Comparison of ENCODE assay signal across 34 cellular contexts in genomic region chr3:8348076-8348475, GRCh38.
"Had no signal": no experiment of that assay in that cellular context is flagged by ENCODE, and none has a peak within 500 bp of the region (broad histone marks: within the 10 kb centered on the region; RNA-seq: fewer than 3 reads in every experiment).

No MANE protein-coding gene starts in this region.

- ATAC-seq: activated CD8-positive, alpha-beta T cell treated with anti-CD3 and anti-CD28 coated beads for 36 hours; activated naive CD4-positive, alpha-beta T cell treated with anti-CD3 and anti-CD28 coated beads, Interleukin-2, amount 50 U/mL, for 72 hours; activated T-helper 17 cell treated with anti-CD3 and anti-CD28 coated beads, Interleukin-2, amount 50 U/mL, for 72 hours; body of pancreas had no signal

- H3K27me3 ChIP-seq: adrenal gland, body of pancreas, brain microvascular endothelial cell, breast epithelium had no signal

- DNase-seq: activated B cell treated with CpG ODN at 0.5 μM for 24 hours; activated CD4-positive, alpha-beta memory T cell treated with anti-CD3 and anti-CD28 coated beads for 36 hours; activated CD4-positive, alpha-beta T cell treated with anti-CD3 and anti-CD28 coated beads for 4 hours; activated CD4-positive, alpha-beta T cell treated with anti-CD3 and anti-CD28 coated beads, Interleukin-2, amount 10 ng/mL, durations not matched to agents 24 days and 14 days; activated CD4-positive, alpha-beta T cell treated with anti-CD3 and anti-CD28 coated beads, Interleukin-2, amount 50 U/mL, for 1 hour; activated CD4-positive, alpha-beta T cell treated with anti-CD3 and anti-CD28 coated beads, Interleukin-2, amount 50 U/mL, for 4 hours; activated CD4-positive, CD25-positive, alpha-beta regulatory T cell treated with anti-CD3 and anti-CD28 coated beads, Interleukin-2, amount 50 U/mL, for 72 hours; activated CD8-positive, alpha-beta memory T cell treated with anti-CD3 and anti-CD28 coated beads, Interleukin-2, amount 50 U/mL, for 4 hours; activated CD8-positive, alpha-beta T cell treated with anti-CD3 and anti-CD28 coated beads for 36 hours; activated effector memory CD4-positive, alpha-beta T cell treated with anti-CD3 and anti-CD28 coated beads, Interleukin-2, amount 50 U/mL, for 16 hours; activated gamma-delta T cell treated with Interleukin-2 at 50 U/mL for 16 hours; activated naive CD4-positive, alpha-beta T cell; activated naive CD4-positive, alpha-beta T cell treated with anti-CD3 and anti-CD28 coated beads for 36 hours; activated naive CD4-positive, alpha-beta T cell treated with anti-CD3 and anti-CD28 coated beads, Interleukin-2, amount 50 U/mL, for 16 hours; activated naive CD8-positive, alpha-beta T cell treated with anti-CD3 and anti-CD28 coated beads for 36 hours; activated T-cell treated with anti-CD3 and anti-CD28 coated beads for 4 hours; activated T-cell treated with anti-CD3 and anti-CD28 coated beads, Interleukin-2, amount 50 U/mL, for 1 hour; activated T-cell treated with anti-CD3 and anti-CD28 coated beads, Interleukin-2, amount 50 U/mL, for 48 hours; adrenal gland; amniotic stem cell; aorta; body of pancreas; brain microvascular endothelial cell; central memory CD4-positive, alpha-beta T cell; T-helper 2 cell; T-helper 9 cell had no signal

- H3K36me3 ChIP-seq: adrenal gland, brain microvascular endothelial cell, breast epithelium had no signal

- H3K4me3 ChIP-seq: adrenal gland, body of pancreas, breast epithelium, coronary artery had no signal

- H3K9me3 ChIP-seq: body of pancreas had no signal

- H3K27ac ChIP-seq: adrenal gland, body of pancreas, brain microvascular endothelial cell, breast epithelium, coronary artery, VCaP had no signal

- H3K4me1 ChIP-seq: adrenal gland, body of pancreas, breast epithelium had no signal

- FAIRE-seq: astrocyte, colon, TTC549 had no signal
